Comparison of ENCODE assay signal across 1 cellular context in genomic region chr11:108221401-108221800, GRCh38.
TF ChIP-seq lines count a peak whose summit lies in the region.

No MANE protein-coding gene starts in this region.

TF ChIP-seq in K562, 482 proteins besides CTCF, POLR2A, EP300 and RAD21:
- no peak for TF ChIP-seq ZNF699 (CRISPR knock-in tag; IDR thresholded peaks at IDR 0.05; ENCODE audit: insufficient replicate concordance)
- TF ChIP-seq CHD7 (IDR thresholded peaks at IDR 0.05; ENCODE audit: low read depth, low read length), result no peak
- TF ChIP-seq TAF7 (tag; IDR thresholded peaks at IDR 0.05), result no peak
- no peak for TF ChIP-seq NR4A1 (CRISPR knock-in tag; IDR thresholded peaks at IDR 0.05)
- TF ChIP-seq NR4A1 (tag; IDR thresholded peaks at IDR 0.05), result no peak
- no peak for TF ChIP-seq MLLT1 (IDR thresholded peaks at IDR 0.05)
- no peak for TF ChIP-seq FOXK2 (conservative IDR thresholded peaks at IDR 0.05 in 1 of 2, IDR thresholded peaks at IDR 0.05 in 1 of 2; ENCODE audit: low read depth in 2 of 2)
- TF ChIP-seq HES1 (IDR thresholded peaks at IDR 0.05; ENCODE audit: low read depth), result no peak
- TF ChIP-seq NRF1 (conservative IDR thresholded peaks at IDR 0.05 in 1 of 2, IDR thresholded peaks at IDR 0.05 in 1 of 2), result peak; percentile 55 to 59
- TF ChIP-seq MEIS2 (IDR thresholded peaks at IDR 0.05; ENCODE audit: partially characterized antibody), result peak; percentile 12
- TF ChIP-seq FOXP1 (CRISPR knock-in tag; IDR thresholded peaks at IDR 0.05), result no peak
- no peak for TF ChIP-seq DACH1 (IDR thresholded peaks at IDR 0.05; ENCODE audit: partially characterized antibody)
- peak; percentile 45; the same call in 1 of the 2 replicates for TF ChIP-seq GABPB1 (CRISPR knock-in tag; IDR thresholded peaks at IDR 0.05)
- TF ChIP-seq ARID3A (IDR thresholded peaks at IDR 0.05; ENCODE audit: borderline replicate concordance, low read depth, low read length), result no peak
- TF ChIP-seq GTF2E2 (tag; IDR thresholded peaks at IDR 0.05), result 0 out of 2 replicates have a peak, but pooled peaks have one; percentile 58
- TF ChIP-seq CBX2 (IDR thresholded peaks at IDR 0.05; ENCODE audit: insufficient read depth, low read length, poor library complexity, severe bottlenecking), result no peak
- TF ChIP-seq HMG20A (CRISPR knock-in tag; conservative IDR thresholded peaks at IDR 0.05), result no peak
- TF ChIP-seq DLX4 (CRISPR knock-in tag; IDR thresholded peaks at IDR 0.05), result no peak
- TF ChIP-seq CREB1 (IDR thresholded peaks at IDR 0.05), result no peak
- TF ChIP-seq CREB1 (CRISPR knock-in tag; IDR thresholded peaks at IDR 0.05), result no peak
- no peak for TF ChIP-seq ZBTB11 (CRISPR knock-in tag; IDR thresholded peaks at IDR 0.05)
- no peak for TF ChIP-seq USF1 (CRISPR knock-in tag; IDR thresholded peaks at IDR 0.05)
- peak; percentile 5 for TF ChIP-seq PRDM10 (IDR thresholded peaks at IDR 0.05; ENCODE audit: partially characterized antibody)
- TF ChIP-seq ZBTB33 (CRISPR knock-in tag; IDR thresholded peaks at IDR 0.05), result 0 out of 2 replicates have a peak, but pooled peaks have one; percentile 2
TF ChIP-seq in K562: peak in this region for 6.
